19 cellular contexts compared by ENCODE assay signal in genomic region chr19:49231389-49231788, GRCh38.
DNase-seq lines count a peak whose midpoint lies in the region; ATAC-seq lines count a peak whose summit lies in the region.
"Had no signal": no experiment of that assay in that cellular context is flagged by ENCODE, and none has a peak within 500 bp of the region (broad histone marks: within the 10 kb centered on the region; RNA-seq: fewer than 3 reads in every experiment).

No MANE protein-coding gene starts in this region.

- peak overlapping the region; percentile 11 for H3K27ac Mint-ChIP-seq in stimulated activated memory B cell treated with anti-CD40 and anti-IgM and Interleukin-4, amounts not matched to agents 10 μg/mL and 1 μg/mL and 100 μg/mL, for 72 hours
- H3K27ac Mint-ChIP-seq: brain; dendritic cell treated with granulocyte-macrophage colony-stimulating factor and Interleukin-4, amounts not matched to agents 40 ng/mL and 50 ng/mL, for 4 days; HFFc6; natural killer cell; progenitor cell of endocrine pancreas; T-helper 1 cell treated with Interleukin-12 subunit alpha and Interleukin-12 subunit beta and Interleukin-4 antibody, amounts not matched to agents 30 μg/mL and 1 μg/mL, for 36 hours had no signal

- H3K27me3 Mint-ChIP-seq in activated T-cell treated with anti-CD3 and anti-CD28 coated beads, Interleukin-2, amount 50 U/mL, for 4 hours (ENCODE audit: low read depth) = peaks cover 2% of the 10 kb centered on the region
- peaks cover 6% of the 10 kb centered on the region for H3K27me3 Mint-ChIP-seq in stimulated activated memory B cell treated with anti-CD40 and anti-IgM and Interleukin-4, amounts not matched to agents 10 μg/mL and 1 μg/mL and 100 μg/mL, for 72 hours

- ATAC-seq in activated T-cell treated with anti-CD3 and anti-CD28 coated beads, Interleukin-2, amount 50 U/mL, for 4 hours = peak; percentile 46 to 73
- ATAC-seq in stimulated activated memory B cell treated with anti-CD40 and anti-IgM and Interleukin-4, amounts not matched to agents 10 μg/mL and 1 μg/mL and 100 μg/mL, for 72 hours = peak; percentile 82
- ATAC-seq in left cardiac atrium = no peak
- ATAC-seq: natural killer cell had no signal

- intact Hi-C loops in head of caudate nucleus (cut with DNase I) = no loop called here
- intact Hi-C loops in left cardiac atrium (cut with DNase I) = no loop called here

- H3K4me1 Mint-ChIP-seq in activated T-cell treated with anti-CD3 and anti-CD28 coated beads, Interleukin-2, amount 50 U/mL, for 4 hours (ENCODE audit: low read depth) = peaks cover 11% of the 10 kb centered on the region
- peaks cover 9% of the 10 kb centered on the region for H3K4me1 Mint-ChIP-seq in stimulated activated memory B cell treated with anti-CD40 and anti-IgM and Interleukin-4, amounts not matched to agents 10 μg/mL and 1 μg/mL and 100 μg/mL, for 72 hours
- H3K4me1 Mint-ChIP-seq: brain had no signal

- H3K9me3 Mint-ChIP-seq in activated T-cell treated with anti-CD3 and anti-CD28 coated beads, Interleukin-2, amount 50 U/mL, for 4 hours = no peaks in the 10 kb centered on the region
- H3K9me3 Mint-ChIP-seq in stimulated activated memory B cell treated with anti-CD40 and anti-IgM and Interleukin-4, amounts not matched to agents 10 μg/mL and 1 μg/mL and 100 μg/mL, for 72 hours = no peaks in the 10 kb centered on the region
- H3K9me3 Mint-ChIP-seq: brain; dendritic cell treated with granulocyte-macrophage colony-stimulating factor and Interleukin-4, amounts not matched to agents 40 ng/mL and 50 ng/mL, for 4 days; HFFc6; natural killer cell; T-helper 1 cell treated with Interleukin-12 subunit alpha and Interleukin-12 subunit beta and Interleukin-4 antibody, amounts not matched to agents 30 μg/mL and 1 μg/mL, for 36 hours had no signal

- no peak overlapping the region for H3K4me3 Mint-ChIP-seq in activated T-cell treated with anti-CD3 and anti-CD28 coated beads, Interleukin-2, amount 50 U/mL, for 4 hours
- no peak overlapping the region for H3K4me3 Mint-ChIP-seq in stimulated activated memory B cell treated with anti-CD40 and anti-IgM and Interleukin-4, amounts not matched to agents 10 μg/mL and 1 μg/mL and 100 μg/mL, for 72 hours
- H3K4me3 Mint-ChIP-seq: brain; dendritic cell treated with granulocyte-macrophage colony-stimulating factor and Interleukin-4, amounts not matched to agents 40 ng/mL and 50 ng/mL, for 4 days; HFFc6; natural killer cell; T-helper 1 cell treated with Interleukin-12 subunit alpha and Interleukin-12 subunit beta and Interleukin-4 antibody, amounts not matched to agents 30 μg/mL and 1 μg/mL, for 36 hours had no signal

- DNase-seq in activated T-cell treated with anti-CD3 and anti-CD28 coated beads, Interleukin-2, amount 50 U/mL, for 4 hours = no peak
- DNase-seq in activated T-cell treated with anti-CD3 and anti-CD28 coated beads for 4 hours = no peak
- DNase-seq in GM19238 (ENCODE audit: insufficient read length, low spot score) = peak; percentile 26
- peak; percentile 12 for DNase-seq in activated effector memory CD4-positive, alpha-beta T cell treated with Interleukin-2 at 50 U/mL for 16 hours
- no peak for DNase-seq in NCI-H1048 (lab: John Stamatoyannopoulos, UW)
- no peak for DNase-seq in head of caudate nucleus
- DNase-seq in left cardiac atrium = no peak
- DNase-seq: erythroblast, HFFc6, natural killer cell, NCI-H187 treated with DMSO at 0.1 percent for 48 hours, NCI-H446 treated with DMSO at 0.1 percent for 48 hours, Right ventricle myocardium superior, uterus had no signal

- H3K36me3 Mint-ChIP-seq in activated T-cell treated with anti-CD3 and anti-CD28 coated beads, Interleukin-2, amount 50 U/mL, for 4 hours (ENCODE audit: insufficient read depth) = no peaks in the 10 kb centered on the region
- no peaks in the 10 kb centered on the region for H3K36me3 Mint-ChIP-seq in stimulated activated memory B cell treated with anti-CD40 and anti-IgM and Interleukin-4, amounts not matched to agents 10 μg/mL and 1 μg/mL and 100 μg/mL, for 72 hours
- H3K36me3 Mint-ChIP-seq: brain, natural killer cell had no signal

Comparison
In these comparisons a context has a peak if more than half of its experiments do, and no peak if none do; other contexts are left out.
1. ATAC-seq: peak in activated T-cell treated with anti-CD3 and anti-CD28 coated beads, Interleukin-2, amount 50 U/mL, for 4 hours (2 of 2) and stimulated activated memory B cell treated with anti-CD40 and anti-IgM and Interleukin-4, amounts not matched to agents 10 μg/mL and 1 μg/mL and 100 μg/mL, for 72 hours (single experiment); none in left cardiac atrium (0 of 2).
2. DNase-seq: peak in GM19238 (single experiment) and activated effector memory CD4-positive, alpha-beta T cell treated with Interleukin-2 at 50 U/mL for 16 hours (single experiment); none in activated T-cell treated with anti-CD3 and anti-CD28 coated beads, Interleukin-2, amount 50 U/mL, for 4 hours (single experiment), activated T-cell treated with anti-CD3 and anti-CD28 coated beads for 4 hours (single experiment), NCI-H1048 (single experiment), head of caudate nucleus (0 of 42) and left cardiac atrium (single experiment).